In the genomic region with DNA sequence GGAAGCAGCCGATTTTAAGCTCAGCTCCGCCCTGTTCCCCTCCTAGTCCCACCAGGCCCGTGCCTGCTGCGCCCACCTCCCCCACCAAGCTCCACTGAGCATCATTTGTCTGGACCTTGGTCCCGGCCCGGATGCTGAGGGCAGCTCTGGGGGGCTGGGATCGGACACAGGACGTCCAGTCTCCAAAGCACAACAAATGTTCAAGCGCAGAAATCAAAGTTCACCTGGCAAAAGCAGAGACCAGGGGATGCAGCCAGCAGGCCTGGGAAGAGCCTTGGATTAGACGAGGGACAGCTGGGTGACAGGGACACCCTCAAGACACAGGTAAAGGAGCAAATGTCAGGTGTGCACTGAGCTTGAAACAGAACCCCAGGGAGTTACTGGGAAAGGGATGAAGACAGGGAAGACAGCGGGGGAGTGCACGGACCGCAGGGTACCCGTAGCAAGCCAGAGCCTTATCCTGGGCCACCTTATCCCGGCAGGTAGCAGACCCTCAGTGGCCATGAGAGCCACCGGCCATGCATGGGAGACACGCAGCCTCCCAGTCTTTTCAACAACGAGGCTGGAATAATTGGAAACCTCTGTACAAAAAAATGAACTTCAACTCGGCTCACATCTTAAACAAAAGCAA, we compare ENCODE assay signal across 1 cellular context.
TF ChIP-seq lines count a peak whose summit lies in the region.

No MANE protein-coding gene starts in this region.

TF ChIP-seq in HepG2, 621 proteins besides CTCF, POLR2A, EP300 and RAD21 (continued from another document and continues in another):
- TF ChIP-seq, protein P1, sequence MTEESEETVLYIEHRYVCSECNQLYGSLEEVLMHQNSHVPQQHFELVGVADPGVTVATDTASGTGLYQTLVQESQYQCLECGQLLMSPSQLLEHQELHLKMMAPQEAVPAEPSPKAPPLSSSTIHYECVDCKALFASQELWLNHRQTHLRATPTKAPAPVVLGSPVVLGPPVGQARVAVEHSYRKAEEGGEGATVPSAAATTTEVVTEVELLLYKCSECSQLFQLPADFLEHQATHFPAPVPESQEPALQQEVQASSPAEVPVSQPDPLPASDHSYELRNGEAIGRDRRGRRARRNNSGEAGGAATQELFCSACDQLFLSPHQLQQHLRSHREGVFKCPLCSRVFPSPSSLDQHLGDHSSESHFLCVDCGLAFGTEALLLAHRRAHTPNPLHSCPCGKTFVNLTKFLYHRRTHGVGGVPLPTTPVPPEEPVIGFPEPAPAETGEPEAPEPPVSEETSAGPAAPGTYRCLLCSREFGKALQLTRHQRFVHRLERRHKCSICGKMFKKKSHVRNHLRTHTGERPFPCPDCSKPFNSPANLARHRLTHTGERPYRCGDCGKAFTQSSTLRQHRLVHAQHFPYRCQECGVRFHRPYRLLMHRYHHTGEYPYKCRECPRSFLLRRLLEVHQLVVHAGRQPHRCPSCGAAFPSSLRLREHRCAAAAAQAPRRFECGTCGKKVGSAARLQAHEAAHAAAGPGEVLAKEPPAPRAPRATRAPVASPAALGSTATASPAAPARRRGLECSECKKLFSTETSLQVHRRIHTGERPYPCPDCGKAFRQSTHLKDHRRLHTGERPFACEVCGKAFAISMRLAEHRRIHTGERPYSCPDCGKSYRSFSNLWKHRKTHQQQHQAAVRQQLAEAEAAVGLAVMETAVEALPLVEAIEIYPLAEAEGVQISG (CRISPR knock-in tag; IDR thresholded peaks at IDR 0.05), result peak; percentile 76
- TF ChIP-seq RBM39 (IDR thresholded peaks at IDR 0.05; ENCODE audit: low read depth, low read length, poor library complexity, severe bottlenecking), result no peak
- no peak for TF ChIP-seq SMAD3 (CRISPR knock-in tag; IDR thresholded peaks at IDR 0.05)
- TF ChIP-seq TEAD3 (CRISPR knock-in tag; optimal IDR thresholded peaks at IDR 0.05; ENCODE audit: borderline replicate concordance), result peak; percentile 77
- TF ChIP-seq ZNF772 (CRISPR knock-in tag; IDR thresholded peaks at IDR 0.05), result peak; percentile 81; the same call in 1 of the 2 replicates
- peak; percentile 81 for TF ChIP-seq MEF2D (CRISPR knock-in tag; IDR thresholded peaks at IDR 0.05)
- TF ChIP-seq, protein P2, sequence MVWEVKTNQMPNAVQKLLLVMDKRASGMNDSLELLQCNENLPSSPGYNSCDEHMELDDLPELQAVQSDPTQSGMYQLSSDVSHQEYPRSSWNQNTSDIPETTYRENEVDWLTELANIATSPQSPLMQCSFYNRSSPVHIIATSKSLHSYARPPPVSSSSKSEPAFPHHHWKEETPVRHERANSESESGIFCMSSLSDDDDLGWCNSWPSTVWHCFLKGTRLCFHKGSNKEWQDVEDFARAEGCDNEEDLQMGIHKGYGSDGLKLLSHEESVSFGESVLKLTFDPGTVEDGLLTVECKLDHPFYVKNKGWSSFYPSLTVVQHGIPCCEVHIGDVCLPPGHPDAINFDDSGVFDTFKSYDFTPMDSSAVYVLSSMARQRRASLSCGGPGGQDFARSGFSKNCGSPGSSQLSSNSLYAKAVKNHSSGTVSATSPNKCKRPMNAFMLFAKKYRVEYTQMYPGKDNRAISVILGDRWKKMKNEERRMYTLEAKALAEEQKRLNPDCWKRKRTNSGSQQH (CRISPR knock-in tag; IDR thresholded peaks at IDR 0.05; ENCODE audit: low read depth), result no peak
- TF ChIP-seq ZNF382 (CRISPR knock-in tag; IDR thresholded peaks at IDR 0.05; ENCODE audit: borderline replicate concordance), result no peak
- TF ChIP-seq CEBPG (CRISPR knock-in tag; IDR thresholded peaks at IDR 0.05), result no peak; the same call in 1 of the 2 replicates
- no peak for TF ChIP-seq RFX1 (IDR thresholded peaks at IDR 0.05)
- no peak for TF ChIP-seq ZNF720 (CRISPR knock-in tag; IDR thresholded peaks at IDR 0.05)
- peak; percentile 90 for TF ChIP-seq ZNF205 (CRISPR knock-in tag; IDR thresholded peaks at IDR 0.05)
- TF ChIP-seq PHF8 (CRISPR knock-in tag; IDR thresholded peaks at IDR 0.05), result peak; percentile 48; the same call in 1 of the 2 replicates
- TF ChIP-seq BCL6 (CRISPR knock-in tag; IDR thresholded peaks at IDR 0.05), result peak; percentile 39; the same call in 1 of the 2 replicates
- TF ChIP-seq, protein P3, sequence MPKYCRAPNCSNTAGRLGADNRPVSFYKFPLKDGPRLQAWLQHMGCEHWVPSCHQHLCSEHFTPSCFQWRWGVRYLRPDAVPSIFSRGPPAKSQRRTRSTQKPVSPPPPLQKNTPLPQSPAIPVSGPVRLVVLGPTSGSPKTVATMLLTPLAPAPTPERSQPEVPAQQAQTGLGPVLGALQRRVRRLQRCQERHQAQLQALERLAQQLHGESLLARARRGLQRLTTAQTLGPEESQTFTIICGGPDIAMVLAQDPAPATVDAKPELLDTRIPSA (CRISPR knock-in tag; IDR thresholded peaks at IDR 0.05; ENCODE audit: borderline replicate concordance), result no peak
- no peak for TF ChIP-seq ZNF274 (CRISPR knock-in tag; IDR thresholded peaks at IDR 0.05)
- 0 out of 2 replicates have a peak, but pooled peaks have one; percentile 51 for TF ChIP-seq MED13 (CRISPR knock-in tag; IDR thresholded peaks at IDR 0.05)
- no peak for TF ChIP-seq ZNF850 (CRISPR knock-in tag; conservative IDR thresholded peaks at IDR 0.05)
- no peak for TF ChIP-seq KLF15 (CRISPR knock-in tag; IDR thresholded peaks at IDR 0.05; ENCODE audit: borderline replicate concordance)
- TF ChIP-seq, protein P4, sequence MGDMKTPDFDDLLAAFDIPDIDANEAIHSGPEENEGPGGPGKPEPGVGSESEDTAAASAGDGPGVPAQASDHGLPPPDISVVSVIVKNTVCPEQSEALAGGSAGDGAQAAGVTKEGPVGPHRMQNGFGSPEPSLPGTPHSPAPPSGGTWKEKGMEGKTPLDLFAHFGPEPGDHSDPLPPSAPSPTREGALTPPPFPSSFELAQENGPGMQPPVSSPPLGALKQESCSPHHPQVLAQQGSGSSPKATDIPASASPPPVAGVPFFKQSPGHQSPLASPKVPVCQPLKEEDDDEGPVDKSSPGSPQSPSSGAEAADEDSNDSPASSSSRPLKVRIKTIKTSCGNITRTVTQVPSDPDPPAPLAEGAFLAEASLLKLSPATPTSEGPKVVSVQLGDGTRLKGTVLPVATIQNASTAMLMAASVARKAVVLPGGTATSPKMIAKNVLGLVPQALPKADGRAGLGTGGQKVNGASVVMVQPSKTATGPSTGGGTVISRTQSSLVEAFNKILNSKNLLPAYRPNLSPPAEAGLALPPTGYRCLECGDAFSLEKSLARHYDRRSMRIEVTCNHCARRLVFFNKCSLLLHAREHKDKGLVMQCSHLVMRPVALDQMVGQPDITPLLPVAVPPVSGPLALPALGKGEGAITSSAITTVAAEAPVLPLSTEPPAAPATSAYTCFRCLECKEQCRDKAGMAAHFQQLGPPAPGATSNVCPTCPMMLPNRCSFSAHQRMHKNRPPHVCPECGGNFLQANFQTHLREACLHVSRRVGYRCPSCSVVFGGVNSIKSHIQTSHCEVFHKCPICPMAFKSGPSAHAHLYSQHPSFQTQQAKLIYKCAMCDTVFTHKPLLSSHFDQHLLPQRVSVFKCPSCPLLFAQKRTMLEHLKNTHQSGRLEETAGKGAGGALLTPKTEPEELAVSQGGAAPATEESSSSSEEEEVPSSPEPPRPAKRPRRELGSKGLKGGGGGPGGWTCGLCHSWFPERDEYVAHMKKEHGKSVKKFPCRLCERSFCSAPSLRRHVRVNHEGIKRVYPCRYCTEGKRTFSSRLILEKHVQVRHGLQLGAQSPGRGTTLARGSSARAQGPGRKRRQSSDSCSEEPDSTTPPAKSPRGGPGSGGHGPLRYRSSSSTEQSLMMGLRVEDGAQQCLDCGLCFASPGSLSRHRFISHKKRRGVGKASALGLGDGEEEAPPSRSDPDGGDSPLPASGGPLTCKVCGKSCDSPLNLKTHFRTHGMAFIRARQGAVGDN (CRISPR knock-in tag; IDR thresholded peaks at IDR 0.05), result peak; percentile 94
- TF ChIP-seq HMG20A (CRISPR knock-in tag; IDR thresholded peaks at IDR 0.05; ENCODE audit: borderline replicate concordance), result no peak
- no peak for TF ChIP-seq ZNF256 (CRISPR knock-in tag; conservative IDR thresholded peaks at IDR 0.05)
- TF ChIP-seq NFE2L2 (IDR thresholded peaks at IDR 0.05; ENCODE audit: low read length), result no peak
- TF ChIP-seq PHB2 (IDR thresholded peaks at IDR 0.05; ENCODE audit: partially characterized antibody), result no peak
- TF ChIP-seq EED (CRISPR knock-in tag; IDR thresholded peaks at IDR 0.05), result 0 out of 2 replicates have a peak, but pooled peaks have one; percentile 38
- peak; percentile 50; the same call in 1 of the 2 replicates for TF ChIP-seq ZMYM4 (CRISPR knock-in tag; IDR thresholded peaks at IDR 0.05)
- TF ChIP-seq, protein P5, sequence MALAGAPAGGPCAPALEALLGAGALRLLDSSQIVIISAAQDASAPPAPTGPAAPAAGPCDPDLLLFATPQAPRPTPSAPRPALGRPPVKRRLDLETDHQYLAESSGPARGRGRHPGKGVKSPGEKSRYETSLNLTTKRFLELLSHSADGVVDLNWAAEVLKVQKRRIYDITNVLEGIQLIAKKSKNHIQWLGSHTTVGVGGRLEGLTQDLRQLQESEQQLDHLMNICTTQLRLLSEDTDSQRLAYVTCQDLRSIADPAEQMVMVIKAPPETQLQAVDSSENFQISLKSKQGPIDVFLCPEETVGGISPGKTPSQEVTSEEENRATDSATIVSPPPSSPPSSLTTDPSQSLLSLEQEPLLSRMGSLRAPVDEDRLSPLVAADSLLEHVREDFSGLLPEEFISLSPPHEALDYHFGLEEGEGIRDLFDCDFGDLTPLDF (CRISPR knock-in tag; IDR thresholded peaks at IDR 0.05), result no peak
- TF ChIP-seq, protein P6, sequence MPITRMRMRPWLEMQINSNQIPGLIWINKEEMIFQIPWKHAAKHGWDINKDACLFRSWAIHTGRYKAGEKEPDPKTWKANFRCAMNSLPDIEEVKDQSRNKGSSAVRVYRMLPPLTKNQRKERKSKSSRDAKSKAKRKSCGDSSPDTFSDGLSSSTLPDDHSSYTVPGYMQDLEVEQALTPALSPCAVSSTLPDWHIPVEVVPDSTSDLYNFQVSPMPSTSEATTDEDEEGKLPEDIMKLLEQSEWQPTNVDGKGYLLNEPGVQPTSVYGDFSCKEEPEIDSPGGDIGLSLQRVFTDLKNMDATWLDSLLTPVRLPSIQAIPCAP (CRISPR knock-in tag; IDR thresholded peaks at IDR 0.05; ENCODE audit: low read depth), result no peak
- peak; percentile 77 for TF ChIP-seq ZNF605 (CRISPR knock-in tag; IDR thresholded peaks at IDR 0.05)
- TF ChIP-seq SIX1 (CRISPR knock-in tag; IDR thresholded peaks at IDR 0.05; ENCODE audit: borderline replicate concordance), result no peak
- no peak for TF ChIP-seq FIP1L1 (IDR thresholded peaks at IDR 0.05; ENCODE audit: borderline replicate concordance, insufficient read depth, low read depth, low read length)
- peak; percentile 61; the same call in 1 of the 2 replicates for TF ChIP-seq ZNF143 (CRISPR knock-in tag; IDR thresholded peaks at IDR 0.05)
- no peak for TF ChIP-seq NRL (CRISPR knock-in tag; IDR thresholded peaks at IDR 0.05; ENCODE audit: borderline replicate concordance)
- no peak for TF ChIP-seq ZNF335 (CRISPR knock-in tag; IDR thresholded peaks at IDR 0.05)
- no peak for TF ChIP-seq NFYC (CRISPR knock-in tag; IDR thresholded peaks at IDR 0.05)
- no peak for TF ChIP-seq BRCA1 (CRISPR knock-in tag; IDR thresholded peaks at IDR 0.05)
- peak; percentile 43; the same call in 1 of the 2 replicates for TF ChIP-seq MEIS1 (CRISPR knock-in tag; IDR thresholded peaks at IDR 0.05; ENCODE audit: borderline replicate concordance)
- peak; percentile 81 for TF ChIP-seq MIXL1 (CRISPR knock-in tag; IDR thresholded peaks at IDR 0.05)
- no peak for TF ChIP-seq TAF15 (IDR thresholded peaks at IDR 0.05; ENCODE audit: low read depth, low read length, poor library complexity, severe bottlenecking)
- TF ChIP-seq KDM3A (CRISPR knock-in tag; IDR thresholded peaks at IDR 0.05; ENCODE audit: low read depth), result peak; percentile 79
- peak; percentile 71; the same call in 1 of the 2 replicates for TF ChIP-seq PPARG (CRISPR knock-in tag; conservative IDR thresholded peaks at IDR 0.05)
- TF ChIP-seq ZNF224 (CRISPR knock-in tag; IDR thresholded peaks at IDR 0.05), result no peak
- TF ChIP-seq, protein P7, sequence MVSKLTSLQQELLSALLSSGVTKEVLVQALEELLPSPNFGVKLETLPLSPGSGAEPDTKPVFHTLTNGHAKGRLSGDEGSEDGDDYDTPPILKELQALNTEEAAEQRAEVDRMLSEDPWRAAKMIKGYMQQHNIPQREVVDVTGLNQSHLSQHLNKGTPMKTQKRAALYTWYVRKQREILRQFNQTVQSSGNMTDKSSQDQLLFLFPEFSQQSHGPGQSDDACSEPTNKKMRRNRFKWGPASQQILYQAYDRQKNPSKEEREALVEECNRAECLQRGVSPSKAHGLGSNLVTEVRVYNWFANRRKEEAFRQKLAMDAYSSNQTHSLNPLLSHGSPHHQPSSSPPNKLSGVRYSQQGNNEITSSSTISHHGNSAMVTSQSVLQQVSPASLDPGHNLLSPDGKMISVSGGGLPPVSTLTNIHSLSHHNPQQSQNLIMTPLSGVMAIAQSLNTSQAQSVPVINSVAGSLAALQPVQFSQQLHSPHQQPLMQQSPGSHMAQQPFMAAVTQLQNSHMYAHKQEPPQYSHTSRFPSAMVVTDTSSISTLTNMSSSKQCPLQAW (CRISPR knock-in tag; IDR thresholded peaks at IDR 0.05), result peak; percentile 77
- peak; percentile 85; the same call in 1 of the 2 replicates for TF ChIP-seq ZBTB20 (CRISPR knock-in tag; IDR thresholded peaks at IDR 0.05; ENCODE audit: borderline replicate concordance, low read depth)
- TF ChIP-seq HCFC1 (IDR thresholded peaks at IDR 0.05; ENCODE audit: low read depth, low read length), result no peak
- TF ChIP-seq GATAD2A (CRISPR knock-in tag; IDR thresholded peaks at IDR 0.05), result peak; percentile 87
- no peak for TF ChIP-seq ZNF235 (CRISPR knock-in tag; IDR thresholded peaks at IDR 0.05; ENCODE audit: borderline replicate concordance)
- no peak for TF ChIP-seq ZSCAN12 (CRISPR knock-in tag; IDR thresholded peaks at IDR 0.05)
- TF ChIP-seq ZNF614 (CRISPR knock-in tag; IDR thresholded peaks at IDR 0.05; ENCODE audit: borderline replicate concordance), result peak; percentile 87; the same call in 1 of the 2 replicates
- TF ChIP-seq, protein P8, sequence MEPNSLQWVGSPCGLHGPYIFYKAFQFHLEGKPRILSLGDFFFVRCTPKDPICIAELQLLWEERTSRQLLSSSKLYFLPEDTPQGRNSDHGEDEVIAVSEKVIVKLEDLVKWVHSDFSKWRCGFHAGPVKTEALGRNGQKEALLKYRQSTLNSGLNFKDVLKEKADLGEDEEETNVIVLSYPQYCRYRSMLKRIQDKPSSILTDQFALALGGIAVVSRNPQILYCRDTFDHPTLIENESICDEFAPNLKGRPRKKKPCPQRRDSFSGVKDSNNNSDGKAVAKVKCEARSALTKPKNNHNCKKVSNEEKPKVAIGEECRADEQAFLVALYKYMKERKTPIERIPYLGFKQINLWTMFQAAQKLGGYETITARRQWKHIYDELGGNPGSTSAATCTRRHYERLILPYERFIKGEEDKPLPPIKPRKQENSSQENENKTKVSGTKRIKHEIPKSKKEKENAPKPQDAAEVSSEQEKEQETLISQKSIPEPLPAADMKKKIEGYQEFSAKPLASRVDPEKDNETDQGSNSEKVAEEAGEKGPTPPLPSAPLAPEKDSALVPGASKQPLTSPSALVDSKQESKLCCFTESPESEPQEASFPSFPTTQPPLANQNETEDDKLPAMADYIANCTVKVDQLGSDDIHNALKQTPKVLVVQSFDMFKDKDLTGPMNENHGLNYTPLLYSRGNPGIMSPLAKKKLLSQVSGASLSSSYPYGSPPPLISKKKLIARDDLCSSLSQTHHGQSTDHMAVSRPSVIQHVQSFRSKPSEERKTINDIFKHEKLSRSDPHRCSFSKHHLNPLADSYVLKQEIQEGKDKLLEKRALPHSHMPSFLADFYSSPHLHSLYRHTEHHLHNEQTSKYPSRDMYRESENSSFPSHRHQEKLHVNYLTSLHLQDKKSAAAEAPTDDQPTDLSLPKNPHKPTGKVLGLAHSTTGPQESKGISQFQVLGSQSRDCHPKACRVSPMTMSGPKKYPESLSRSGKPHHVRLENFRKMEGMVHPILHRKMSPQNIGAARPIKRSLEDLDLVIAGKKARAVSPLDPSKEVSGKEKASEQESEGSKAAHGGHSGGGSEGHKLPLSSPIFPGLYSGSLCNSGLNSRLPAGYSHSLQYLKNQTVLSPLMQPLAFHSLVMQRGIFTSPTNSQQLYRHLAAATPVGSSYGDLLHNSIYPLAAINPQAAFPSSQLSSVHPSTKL (CRISPR knock-in tag; IDR thresholded peaks at IDR 0.05), result peak; percentile 69; the same call in 1 of the 2 replicates
